Comparison of ENCODE assay signal across 1 cellular context in the genomic region with DNA sequence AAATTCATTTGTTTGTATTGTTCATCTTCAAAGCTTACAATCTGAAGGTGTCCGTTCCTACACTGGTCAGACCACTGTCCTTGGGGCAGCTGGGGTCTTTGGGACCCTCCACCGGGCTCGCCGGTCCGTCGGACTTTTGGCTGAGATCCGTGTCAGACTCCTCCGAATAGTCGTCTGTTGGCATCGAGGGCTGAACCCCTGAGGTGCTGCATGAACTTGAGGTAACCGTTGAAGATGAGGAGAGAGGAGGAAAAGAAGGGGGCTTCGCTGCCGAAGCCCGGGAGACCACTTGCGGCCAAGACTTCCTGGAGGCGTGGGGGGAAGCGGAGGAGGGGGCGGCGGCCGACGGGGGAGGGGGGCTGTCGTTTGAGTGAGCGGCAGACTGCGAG.
TF ChIP-seq lines count a peak whose summit lies in the region.

No MANE protein-coding gene starts in this region.

TF ChIP-seq in SK-N-SH, 30 proteins besides CTCF, POLR2A, EP300 and RAD21 (continued from another document):
- TF ChIP-seq, protein P1, sequence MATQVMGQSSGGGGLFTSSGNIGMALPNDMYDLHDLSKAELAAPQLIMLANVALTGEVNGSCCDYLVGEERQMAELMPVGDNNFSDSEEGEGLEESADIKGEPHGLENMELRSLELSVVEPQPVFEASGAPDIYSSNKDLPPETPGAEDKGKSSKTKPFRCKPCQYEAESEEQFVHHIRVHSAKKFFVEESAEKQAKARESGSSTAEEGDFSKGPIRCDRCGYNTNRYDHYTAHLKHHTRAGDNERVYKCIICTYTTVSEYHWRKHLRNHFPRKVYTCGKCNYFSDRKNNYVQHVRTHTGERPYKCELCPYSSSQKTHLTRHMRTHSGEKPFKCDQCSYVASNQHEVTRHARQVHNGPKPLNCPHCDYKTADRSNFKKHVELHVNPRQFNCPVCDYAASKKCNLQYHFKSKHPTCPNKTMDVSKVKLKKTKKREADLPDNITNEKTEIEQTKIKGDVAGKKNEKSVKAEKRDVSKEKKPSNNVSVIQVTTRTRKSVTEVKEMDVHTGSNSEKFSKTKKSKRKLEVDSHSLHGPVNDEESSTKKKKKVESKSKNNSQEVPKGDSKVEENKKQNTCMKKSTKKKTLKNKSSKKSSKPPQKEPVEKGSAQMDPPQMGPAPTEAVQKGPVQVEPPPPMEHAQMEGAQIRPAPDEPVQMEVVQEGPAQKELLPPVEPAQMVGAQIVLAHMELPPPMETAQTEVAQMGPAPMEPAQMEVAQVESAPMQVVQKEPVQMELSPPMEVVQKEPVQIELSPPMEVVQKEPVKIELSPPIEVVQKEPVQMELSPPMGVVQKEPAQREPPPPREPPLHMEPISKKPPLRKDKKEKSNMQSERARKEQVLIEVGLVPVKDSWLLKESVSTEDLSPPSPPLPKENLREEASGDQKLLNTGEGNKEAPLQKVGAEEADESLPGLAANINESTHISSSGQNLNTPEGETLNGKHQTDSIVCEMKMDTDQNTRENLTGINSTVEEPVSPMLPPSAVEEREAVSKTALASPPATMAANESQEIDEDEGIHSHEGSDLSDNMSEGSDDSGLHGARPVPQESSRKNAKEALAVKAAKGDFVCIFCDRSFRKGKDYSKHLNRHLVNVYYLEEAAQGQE (IDR thresholded peaks at IDR 0.05; ENCODE audit: low read depth, low read length) = no peak
- TF ChIP-seq RFX5 (IDR thresholded peaks at IDR 0.05; ENCODE audit: low read length) = no peak
- no peak for TF ChIP-seq NRF1 (IDR thresholded peaks at IDR 0.05; ENCODE audit: low read depth, low read length)
- TF ChIP-seq POLR2AphosphoS5 (IDR thresholded peaks at IDR 0.05; ENCODE audit: low read depth, low read length) = no peak
- TF ChIP-seq EZH2phosphoT487 (IDR thresholded peaks at IDR 0.05; ENCODE audit: borderline replicate concordance, low read depth) = no peak
- no peak for TF ChIP-seq FOXM1 (IDR thresholded peaks at IDR 0.05; ENCODE audit: low read depth)
